In the genomic region with DNA sequence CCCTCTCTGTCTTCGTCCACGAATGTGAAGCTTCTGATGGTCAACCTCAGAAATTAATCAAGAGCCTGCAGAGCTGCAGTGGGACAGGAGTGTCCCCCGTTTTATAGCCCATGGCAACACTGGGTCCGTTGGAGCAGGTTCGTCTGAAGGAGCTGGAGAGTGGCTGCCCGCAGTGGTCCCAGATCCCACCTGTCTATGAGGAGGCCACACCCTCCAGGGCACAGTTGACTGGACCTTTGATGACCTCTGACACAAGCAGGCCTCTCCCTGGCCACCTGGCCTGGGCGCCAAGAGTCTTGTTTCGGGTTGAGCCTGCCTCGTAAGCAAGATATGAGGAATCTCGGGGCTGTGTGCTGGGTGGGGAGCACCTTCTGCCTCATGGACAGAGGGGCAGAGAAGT, we compare ENCODE assay signal across 7 cellular contexts.
"Had no signal": no experiment of that assay in that cellular context is flagged by ENCODE, and none has a peak within 500 bp of the region (broad histone marks: within the 10 kb centered on the region; RNA-seq: fewer than 3 reads in every experiment).

No MANE protein-coding gene starts in this region.

- H3K4me2 ChIP-seq: GM23338 had no signal

- H3K4me1 ChIP-seq: HAP-1 had no signal

- H3K27ac ChIP-seq: HL-60 had no signal

- DNase-seq: H7, HFFc6, KBM-7 had no signal

- H3K36me3 ChIP-seq: HAP-1 had no signal

- H3K9me3 ChIP-seq: HAP-1 had no signal

- ATAC-seq: HCT116 had no signal

- H3K4me3 ChIP-seq: GM23338, HAP-1 had no signal
